8 cellular contexts compared by ENCODE assay signal in the genomic region with DNA sequence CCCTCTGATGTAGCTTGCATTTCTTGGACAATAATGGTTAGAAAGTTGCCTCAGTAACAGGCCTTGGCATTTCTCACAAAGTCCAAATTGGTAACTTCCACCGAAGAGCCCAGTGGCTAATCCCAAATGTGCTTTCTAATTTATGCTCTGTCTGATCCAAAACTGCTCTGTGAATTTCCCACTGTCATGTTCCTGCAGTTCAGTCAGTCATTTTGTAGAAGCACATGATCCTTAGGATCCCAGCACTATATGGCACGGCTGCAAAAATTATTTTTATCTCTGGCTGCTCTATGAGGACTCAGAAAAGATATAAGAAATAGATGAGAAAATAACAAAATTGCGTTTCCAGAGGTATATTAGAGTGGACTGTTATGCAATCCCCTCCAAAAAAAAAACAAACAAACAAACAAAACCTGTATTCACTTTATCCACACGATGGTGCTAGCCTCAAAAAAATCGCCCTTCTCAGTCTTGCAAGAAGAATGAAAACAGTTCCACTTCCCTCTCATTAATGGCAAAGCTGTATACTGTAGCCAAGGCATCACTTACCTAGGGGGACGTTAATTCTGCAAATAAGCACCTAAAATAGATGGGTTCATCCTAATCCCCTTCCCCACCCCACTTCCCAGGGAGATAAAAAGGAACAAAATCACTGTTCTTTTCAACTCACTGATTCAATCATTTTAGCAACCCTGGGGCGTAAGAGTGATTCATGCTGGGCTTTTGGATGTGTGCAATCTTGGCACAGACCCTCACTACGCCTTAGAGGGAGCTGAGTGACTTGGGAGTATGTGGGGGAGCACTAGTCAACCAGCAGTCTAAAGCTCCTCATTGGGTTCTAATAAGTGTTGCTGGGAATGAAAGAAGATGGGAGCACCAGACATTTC.
DNase-seq lines count a peak whose midpoint lies in the region; ATAC-seq, FAIRE-seq and TF ChIP-seq lines count a peak whose summit lies in the region.

No MANE protein-coding gene starts in this region.

- H3K14ac ChIP-seq in trophoblast cell (ENCODE audit: low read length) = no peak overlapping the region

- no peak overlapping the region for H2BK12ac ChIP-seq in trophoblast cell (ENCODE audit: low read length)

- H4K12ac ChIP-seq in trophoblast cell (ENCODE audit: low read depth, low read length) = no peak overlapping the region

- H3K79me1 ChIP-seq in trophoblast cell (ENCODE audit: low read length) = no peaks in the 10 kb centered on the region

- H3K27me3 ChIP-seq in BLaER1 (no peaks in the 10 kb centered on the region), KMS-11 (ENCODE audit: insufficient read depth, low read depth) (no peaks in the 10 kb centered on the region), trophoblast cell (ENCODE audit: insufficient read depth, low read length) (no peaks in the 10 kb centered on the region)

- peak; percentile 83 for TF ChIP-seq CTCF in KMS-11 (conservative IDR thresholded peaks at IDR 0.05; ENCODE audit: low read depth, low read length)

- H3K36me3 ChIP-seq in BLaER1 = no peaks in the 10 kb centered on the region
- H3K36me3 ChIP-seq in KMS-11 (ENCODE audit: insufficient read depth) = no peaks in the 10 kb centered on the region
- no peaks in the 10 kb centered on the region for H3K36me3 ChIP-seq in trophoblast cell (ENCODE audit: control insufficient read depth in 1 of 2, insufficient read depth in 2 of 2, low read length in 2 of 2)

- H2AFZ ChIP-seq in KMS-11 (ENCODE audit: low read depth) = no peak overlapping the region
- H2AFZ ChIP-seq in trophoblast cell (ENCODE audit: insufficient read depth, low read length, poor library complexity) = no peak overlapping the region

- no peak overlapping the region for H2BK120ac ChIP-seq in trophoblast cell (ENCODE audit: insufficient read depth, low read length, poor library complexity)

- ATAC-seq in GM18870 (IDR thresholded peaks at IDR 0.05; ENCODE audit: unreplicated experiment) = peak; percentile 81
- ATAC-seq in GM19455 (IDR thresholded peaks at IDR 0.05; ENCODE audit: unreplicated experiment) = no peak

- H3K9me3 ChIP-seq in BLaER1 (no peaks in the 10 kb centered on the region), trophoblast cell (ENCODE audit: insufficient read depth, low read depth, low read length) (no peaks in the 10 kb centered on the region)

- no peaks in the 10 kb centered on the region for H3K4me1 ChIP-seq in BLaER1
- no peaks in the 10 kb centered on the region for H3K4me1 ChIP-seq in KMS-11 (ENCODE audit: low read depth, poor library complexity, severe bottlenecking)
- no peaks in the 10 kb centered on the region for H3K4me1 ChIP-seq in trophoblast cell (ENCODE audit: control insufficient read depth in 1 of 2, insufficient read depth in 2 of 2, low read length in 2 of 2)

- no peak overlapping the region for H3K4me2 ChIP-seq in BLaER1
- H3K4me2 ChIP-seq in KMS-11 = no peak overlapping the region
- no peak overlapping the region for H3K4me2 ChIP-seq in trophoblast cell (ENCODE audit: low read length)

- no CpG with 5 or more reads among the region's 8 CpGs for WGBS in trophoblast cell (ENCODE audit: extremely low coverage, insufficient coverage, insufficient read length)

- H3K27ac ChIP-seq in BLaER1 = no peak overlapping the region
- H3K27ac ChIP-seq in KMS-11 = no peak overlapping the region
- no peak overlapping the region for H3K27ac ChIP-seq in trophoblast cell (ENCODE audit: low read depth, low read length)

- intact Hi-C loops in posterior vena cava (cut with DNase I) = loop anchor here in 1 of 2 donors (10.0 kb wide), 1 partner anchor 359 kb away; no protein-coding TSS in a partner anchor

- H2AK5ac ChIP-seq in trophoblast cell (ENCODE audit: low read length) = no peak overlapping the region

- H4K91ac ChIP-seq in trophoblast cell (ENCODE audit: low read depth, low read length) = no peak overlapping the region

- no peak overlapping the region for H2BK5ac ChIP-seq in trophoblast cell (ENCODE audit: low read depth, low read length, poor library complexity)

- H3K4me3 ChIP-seq in BLaER1 (no peak overlapping the region), KMS-11 (IDR thresholded peaks at IDR 0.05; ENCODE audit: insufficient read depth, low read depth, low read length) (no peak overlapping the region), trophoblast cell (ENCODE audit: low read depth, low read length) (no peak overlapping the region)

- H3K23ac ChIP-seq in trophoblast cell (ENCODE audit: low read length) = no peak overlapping the region

- H3K18ac ChIP-seq in trophoblast cell (ENCODE audit: low read length) = no peak overlapping the region

- H3K4ac ChIP-seq in trophoblast cell (ENCODE audit: low read depth, low read length) = no peak overlapping the region

- H3K79me2 ChIP-seq in KMS-11 (ENCODE audit: insufficient read depth, low read depth) = no peaks in the 10 kb centered on the region
- no peaks in the 10 kb centered on the region for H3K79me2 ChIP-seq in trophoblast cell (ENCODE audit: control insufficient read depth, insufficient read depth, low read length, poor library complexity)

- peak; percentile 91 for FAIRE-seq in TTC549 (lab: Jason Lieb, UNC)

- H4K20me1 ChIP-seq in BLaER1 (no peaks in the 10 kb centered on the region), KMS-11 (ENCODE audit: insufficient read depth) (no peaks in the 10 kb centered on the region)

- peak overlapping the region; percentile 46; the same call in 1 of the 2 replicates for H3K9ac ChIP-seq in BLaER1
- no peak overlapping the region for H3K9ac ChIP-seq in KMS-11
- H3K9ac ChIP-seq in trophoblast cell (ENCODE audit: low read length) = no peak overlapping the region

- no peak overlapping the region for H4K8ac ChIP-seq in trophoblast cell (ENCODE audit: low read depth, low read length)

- DNase-seq in foreskin melanocyte = peak; percentile 60
- DNase-seq in trophoblast cell = peak; percentile 24 to 81
- DNase-seq in posterior vena cava (ENCODE audit: low spot score) = no peak
